ENCODE assay signal across 1 cellular context in genomic region chr7:107563761-107564552, GRCh38.
TF ChIP-seq lines count a peak whose summit lies in the region.

Gene COG5 (minus strand): TSS chr7:107563920. CDS start chr7:107563896, 24 bp downstream.
Gene DUS4L (plus strand): TSS chr7:107563971. CDS start chr7:107567071, 3,100 bp downstream.

TF ChIP-seq in HepG2, 621 proteins besides CTCF, POLR2A, EP300 and RAD21 (continued from another document and continues in another):
- TF ChIP-seq THAP8 (CRISPR knock-in tag; IDR thresholded peaks at IDR 0.05; ENCODE audit: borderline replicate concordance) (no peak; the same call in 1 of the 2 replicates), TAF15 (IDR thresholded peaks at IDR 0.05; ENCODE audit: low read depth, low read length, poor library complexity, severe bottlenecking) (no peak), RFXANK (CRISPR knock-in tag; IDR thresholded peaks at IDR 0.05) (peak; percentile 47; the same call in 1 of the 2 replicates), KDM4B (CRISPR knock-in tag; IDR thresholded peaks at IDR 0.05) (0 out of 2 replicates have a peak, but pooled peaks have one; percentile 52), ZNF263 (CRISPR knock-in tag; IDR thresholded peaks at IDR 0.05) (no peak), ZNF24 (IDR thresholded peaks at IDR 0.05) (no peak), HHEX (CRISPR knock-in tag; IDR thresholded peaks at IDR 0.05) (no peak), ELK4 (CRISPR knock-in tag; IDR thresholded peaks at IDR 0.05; ENCODE audit: borderline replicate concordance) (no peak), DR1 (CRISPR knock-in tag; IDR thresholded peaks at IDR 0.05) (peak; percentile 78; the same call in 1 of the 2 replicates), SMAD1 (CRISPR knock-in tag; IDR thresholded peaks at IDR 0.05; ENCODE audit: borderline replicate concordance, low read depth) (no peak), ZNF33B (CRISPR knock-in tag; IDR thresholded peaks at IDR 0.05) (no peak), KLF11 (CRISPR knock-in tag; IDR thresholded peaks at IDR 0.05) (no peak), AKAP8 (CRISPR knock-in tag; IDR thresholded peaks at IDR 0.05) (no peak), SRY (CRISPR knock-in tag; IDR thresholded peaks at IDR 0.05) (peak; percentile 80), NPAS2 (CRISPR knock-in tag; IDR thresholded peaks at IDR 0.05; ENCODE audit: borderline replicate concordance) (no peak), ZNF205 (CRISPR knock-in tag; IDR thresholded peaks at IDR 0.05) (peak; percentile 80), ZBTB1 (CRISPR knock-in tag; IDR thresholded peaks at IDR 0.05; ENCODE audit: borderline replicate concordance) (no peak), SP1 (IDR thresholded peaks at IDR 0.05) (no peak), SP1 (CRISPR knock-in tag; IDR thresholded peaks at IDR 0.05) (peak; percentile 99), MAFF (IDR thresholded peaks at IDR 0.05; ENCODE audit: low read depth, low read length) (no peak), ZNF605 (CRISPR knock-in tag; IDR thresholded peaks at IDR 0.05) (peak; percentile 92), ZNF430 (CRISPR knock-in tag; IDR thresholded peaks at IDR 0.05) (no peak; the same call in 1 of the 2 replicates), SMARCE1 (IDR thresholded peaks at IDR 0.05; ENCODE audit: borderline replicate concordance) (no peak), ZBTB44 (CRISPR knock-in tag; IDR thresholded peaks at IDR 0.05) (peak; percentile 56; the same call in 1 of the 2 replicates), ZNF446 (CRISPR knock-in tag; IDR thresholded peaks at IDR 0.05) (peak; percentile 87), JUN (CRISPR knock-in tag; IDR thresholded peaks at IDR 0.05) (0 out of 2 replicates have a peak, but pooled peaks have one; percentile 21), ZBTB33 (CRISPR knock-in tag; IDR thresholded peaks at IDR 0.05) (no peak), SMYD3 (CRISPR knock-in tag; IDR thresholded peaks at IDR 0.05) (no peak), ZBTB49 (CRISPR knock-in tag; IDR thresholded peaks at IDR 0.05; ENCODE audit: borderline replicate concordance) (no peak), ISL2 (CRISPR knock-in tag; IDR thresholded peaks at IDR 0.05) (peak; percentile 78; the same call in 1 of the 2 replicates), YEATS2 (CRISPR knock-in tag; IDR thresholded peaks at IDR 0.05; ENCODE audit: borderline replicate concordance) (peak; percentile 90), RCOR2 (CRISPR knock-in tag; IDR thresholded peaks at IDR 0.05) (no peak), SMAD3 (CRISPR knock-in tag; IDR thresholded peaks at IDR 0.05) (peak; percentile 68; the same call in 1 of the 2 replicates), TFAP4 (IDR thresholded peaks at IDR 0.05; ENCODE audit: borderline replicate concordance, low read depth) (peak; percentile 67; the same call in 1 of the 2 replicates), ZSCAN21 (CRISPR knock-in tag; IDR thresholded peaks at IDR 0.05; ENCODE audit: borderline replicate concordance) (peak; percentile 84), ZNF710 (CRISPR knock-in tag; IDR thresholded peaks at IDR 0.05; ENCODE audit: borderline replicate concordance) (peak; percentile 46; the same call in 1 of the 2 replicates), ZNF550 (CRISPR knock-in tag; IDR thresholded peaks at IDR 0.05; ENCODE audit: borderline replicate concordance) (no peak), ZFP36L2 (CRISPR knock-in tag; IDR thresholded peaks at IDR 0.05) (no peak; the same call in 1 of the 2 replicates), ZNF713 (CRISPR knock-in tag; IDR thresholded peaks at IDR 0.05) (no peak; the same call in 1 of the 2 replicates), SCMH1 (CRISPR knock-in tag; IDR thresholded peaks at IDR 0.05; ENCODE audit: borderline replicate concordance) (no peak), RXRA (CRISPR knock-in tag; IDR thresholded peaks at IDR 0.05) (peak; percentile 76), TSC22D2 (CRISPR knock-in tag; IDR thresholded peaks at IDR 0.05; ENCODE audit: borderline replicate concordance) (0 out of 2 replicates have a peak, but pooled peaks have one; percentile 73), TAF1 (CRISPR knock-in tag; IDR thresholded peaks at IDR 0.05) (peak; percentile 91), ZNF496 (CRISPR knock-in tag; IDR thresholded peaks at IDR 0.05; ENCODE audit: insufficient replicate concordance) (no peak), SIX4 (CRISPR knock-in tag; IDR thresholded peaks at IDR 0.05) (peak; percentile 31), MYNN (CRISPR knock-in tag; IDR thresholded peaks at IDR 0.05; ENCODE audit: low read depth) (no peak), ZNF790 (CRISPR knock-in tag; IDR thresholded peaks at IDR 0.05; ENCODE audit: borderline replicate concordance) (peak; percentile 96), ZNF260 (CRISPR knock-in tag; IDR thresholded peaks at IDR 0.05; ENCODE audit: borderline replicate concordance, low read depth) (no peak), PBX3 (CRISPR knock-in tag; IDR thresholded peaks at IDR 0.05; ENCODE audit: borderline replicate concordance) (no peak), SMARCC2 (IDR thresholded peaks at IDR 0.05) (no peak), ZNF839 (CRISPR knock-in tag; IDR thresholded peaks at IDR 0.05; ENCODE audit: borderline replicate concordance) (no peak; the same call in 1 of the 2 replicates), ZNF660 (CRISPR knock-in tag; IDR thresholded peaks at IDR 0.05; ENCODE audit: borderline replicate concordance, low read depth) (no peak), ZNF333 (CRISPR knock-in tag; IDR thresholded peaks at IDR 0.05; ENCODE audit: borderline replicate concordance) (no peak; the same call in 1 of the 2 replicates), HMG20B (CRISPR knock-in tag; conservative IDR thresholded peaks at IDR 0.05) (no peak; the same call in 1 of the 2 replicates), DMAP1 (CRISPR knock-in tag; IDR thresholded peaks at IDR 0.05) (peak; percentile 94), DPF2 (CRISPR knock-in tag; IDR thresholded peaks at IDR 0.05; ENCODE audit: borderline replicate concordance, low read depth) (no peak), ZMYM4 (CRISPR knock-in tag; IDR thresholded peaks at IDR 0.05) (peak; percentile 93), ZBTB21 (CRISPR knock-in tag; IDR thresholded peaks at IDR 0.05) (peak; percentile 79), ZNF138 (CRISPR knock-in tag; IDR thresholded peaks at IDR 0.05; ENCODE audit: low read depth) (peak; percentile 76; the same call in 1 of the 2 replicates)
